ENCODE assay signal across 9 cellular contexts in genomic region chr10:71531485-71532446, GRCh38.
DNase-seq lines count a peak whose midpoint lies in the region; ATAC-seq, FAIRE-seq and TF ChIP-seq lines count a peak whose summit lies in the region.
"Had no signal": no experiment of that assay in that cellular context is flagged by ENCODE, and none has a peak within 500 bp of the region (broad histone marks: within the 10 kb centered on the region; RNA-seq: fewer than 3 reads in every experiment).

No MANE protein-coding gene starts in this region.

- FAIRE-seq in GM12891 (lab: Jason Lieb, UNC) = peak; percentile 85

- TF ChIP-seq CTCF in brain (conservative IDR thresholded peaks at IDR 0.05) = no peak

- H3K9me3 Mint-ChIP-seq in brain = no peaks in the 10 kb centered on the region

- H3K36me3 Mint-ChIP-seq in brain = no peaks in the 10 kb centered on the region

- peak overlapping the region in 2 of 5 experiments; percentile 22 to 29 for H3K4me3 Mint-ChIP-seq in brain

- TF ChIP-seq POLR2A in GM12891 (IDR thresholded peaks at IDR 0.05; ENCODE audit: low read depth, low read length) = no peak

- peaks cover 99% of the 10 kb centered on the region for H3K4me1 Mint-ChIP-seq in brain

- H3K27me3 Mint-ChIP-seq in brain = no peaks in the 10 kb centered on the region

- DNase-seq in A172 (ENCODE audit: low spot score) (peak; percentile 36), GM12891 (ENCODE audit: insufficient read length, low spot score) (peak; percentile 60), RKO (ENCODE audit: low spot score) (peak; percentile 36), amniotic stem cell (lab: John Stamatoyannopoulos, UW) (no peak), NCI-H1417 treated with DMSO at 0.1 percent for 48 hours (lab: John Stamatoyannopoulos, UW) (no peak)

- ATAC-seq in HG02623 (IDR thresholded peaks at IDR 0.05; ENCODE audit: unreplicated experiment) (no peak), HG03571 (IDR thresholded peaks at IDR 0.05; ENCODE audit: unreplicated experiment) (no peak)
- ATAC-seq: left lung had no signal

- peak overlapping the region; percentile 40 to 92 (median 79) for H3K27ac Mint-ChIP-seq in brain

TF ChIP-seq in GM12891, 5 proteins besides CTCF, POLR2A, EP300 and RAD21:
- TF ChIP-seq SPI1 (IDR thresholded peaks at IDR 0.05; ENCODE audit: low read depth, low read length) = 0 out of 2 replicates have a peak, but pooled peaks have one; percentile 40
- no peak for TF ChIP-seq POU2F2 (IDR thresholded peaks at IDR 0.05; ENCODE audit: low read depth, low read length)

Comparison
In these comparisons a context has a peak if more than half of its experiments do, and no peak if none do; other contexts are left out.
1. DNase-seq: peak in A172 (single experiment), GM12891 (single experiment) and RKO (single experiment); none in amniotic stem cell (single experiment) and NCI-H1417 treated with DMSO at 0.1 percent for 48 hours (single experiment).